In genomic region chr22:42283288-42284229, GRCh38 we compare ENCODE assay signal across 9 cellular contexts. TPM values are rescaled to one million over a fixed set of nuclear protein-coding genes. Genes with fewer than 3 reads are reported as not detected.
DNase-seq lines count a peak whose midpoint lies in the region; ATAC-seq and TF ChIP-seq lines count a peak whose summit lies in the region.
"Had no signal": no experiment of that assay in that cellular context is flagged by ENCODE, and none has a peak within 500 bp of the region (broad histone marks: within the 10 kb centered on the region; RNA-seq: fewer than 3 reads in every experiment).

No MANE protein-coding gene starts in this region.

- TF ChIP-seq CTCF in SK-N-SH (IDR thresholded peaks at IDR 0.05) (no peak), ascending aorta (IDR thresholded peaks at IDR 0.05) (no peak), GM10248 (IDR thresholded peaks at IDR 0.05; ENCODE audit: control extremely low read depth, extremely low read depth, low read depth, missing control alignments) (no peak)

- TF ChIP-seq EP300 in SK-N-SH (IDR thresholded peaks at IDR 0.05; ENCODE audit: borderline replicate concordance in 1 of 2, low read depth in 1 of 2, low read length in 1 of 2): no peak

- H3K9me3 ChIP-seq in SK-N-SH (no peaks in the 10 kb centered on the region), ascending aorta (no peaks in the 10 kb centered on the region)

- H3K36me3 Mint-ChIP-seq in immature natural killer cell: no peaks in the 10 kb centered on the region

- no peaks in the 10 kb centered on the region for H3K9me3 Mint-ChIP-seq in immature natural killer cell

- H3K4me3 Mint-ChIP-seq in immature natural killer cell: peak overlapping the region; percentile 18 to 71 (median 67)

- no peaks in the 10 kb centered on the region for H3K9me2 ChIP-seq in SK-N-SH

- H2AFZ ChIP-seq in SK-N-SH (ENCODE audit: low read depth): no peak overlapping the region

- POLR2A ChIA-PET in SK-N-SH (lab: Yijun Ruan, JAX): no interaction called here
- POLR2A ChIA-PET in GM10248 (lab: Yijun Ruan, JAX): no interaction called here

- H3K4me1 Mint-ChIP-seq in immature natural killer cell: peaks cover 13 to 20% of the 10 kb centered on the region in 2 donors

- H3K4me3 ChIP-seq in SK-N-SH (ENCODE audit: low read depth in 2 of 2, low read length in 1 of 2) (no peak overlapping the region), ascending aorta (peak overlapping the region; percentile 49 to 63)

- peaks cover 6 to 12% (median 7%) of the 10 kb centered on the region in 3 donors for H3K27me3 Mint-ChIP-seq in immature natural killer cell (ENCODE audit: low read depth in 3 of 3)

- no peak overlapping the region for H3K9ac ChIP-seq in SK-N-SH

- peak; percentile 48 for DNase-seq in SK-N-SH
- DNase-seq in ascending aorta (ENCODE audit: low spot score in 2 of 2): no peak
- DNase-seq in immature natural killer cell: peak in 2 of 3 donors; percentile 21 to 30
- DNase-seq in stimulated activated CD4-positive, alpha-beta T cell treated with anti-CD3 and anti-CD28 coated beads, TNF-alpha, amount 100 ng/mL, for 48 hours (ENCODE audit: low read depth in 3 of 3): peak in 2 of 3 donors; percentile 21 to 39
- DNase-seq in GM10248 (ENCODE audit: extremely low spot score): no peak
- no peak for DNase-seq in dedifferentiated amniotic fluid mesenchymal stem cell (ENCODE audit: extremely low spot score)

- intact Hi-C loops in ascending aorta (cut with DNase I): no loop called here

- H4K20me1 ChIP-seq in SK-N-SH (ENCODE audit: insufficient read depth): no peaks in the 10 kb centered on the region

- H3K27ac ChIP-seq in SK-N-SH (ENCODE audit: low read depth in 2 of 2, low read length in 1 of 2) (no peak overlapping the region), ascending aorta (no peak overlapping the region)
- H3K27ac ChIP-seq: C4-2B had no signal

- H3K36me3 ChIP-seq in SK-N-SH (replicated peaks in 1 of 2; ENCODE audit: control insufficient read depth in 1 of 2, insufficient read depth in 2 of 2, low read length in 1 of 2) (no peaks in the 10 kb centered on the region), ascending aorta (no peaks in the 10 kb centered on the region)

- H3K4me2 ChIP-seq in SK-N-SH: no peak overlapping the region

- H3K79me2 ChIP-seq in SK-N-SH (ENCODE audit: insufficient read depth): no peaks in the 10 kb centered on the region

- no peaks in the 10 kb centered on the region; a peak in 1 of 4 replicates for H3K4me1 ChIP-seq in SK-N-SH (ENCODE audit: control insufficient read depth in 1 of 2, insufficient read depth in 2 of 2, low read depth in 1 of 2, low read length in 1 of 2)
- peaks cover 3 to 13% of the 10 kb centered on the region in 2 donors for H3K4me1 ChIP-seq in ascending aorta

- H3F3A ChIP-seq in SK-N-SH (replicated peaks; ENCODE audit: insufficient read depth): no peaks in the 10 kb centered on the region

- CTCF ChIA-PET in SK-N-SH (lab: Yijun Ruan, JAX) (no interaction called here), GM10248 (lab: Yijun Ruan, JAX) (no interaction called here)

- no peak for ATAC-seq in SK-N-SH treated with all-trans-retinoic acid at 6 μM for 48 hours
- ATAC-seq in HG02973 (IDR thresholded peaks at IDR 0.05; ENCODE audit: unreplicated experiment): no peak

- H3K27me3 ChIP-seq in SK-N-SH (ENCODE audit: insufficient read depth) (no peaks in the 10 kb centered on the region), ascending aorta (peaks cover 6% of the 10 kb centered on the region)

- peak overlapping the region in 1 of 6 donors; percentile 50 for H3K27ac Mint-ChIP-seq in immature natural killer cell

- TF ChIP-seq RAD21 in SK-N-SH (IDR thresholded peaks at IDR 0.05; ENCODE audit: low read length): no peak

- WGBS in SK-N-SH (ENCODE audit: low lambda C conversion rate): 57% methylated on average over 31 of the region's 73 CpGs

TF ChIP-seq in SK-N-SH, 30 proteins besides CTCF, POLR2A, EP300 and RAD21 (continues in another document):
- no peak for TF ChIP-seq FOXJ3 (CRISPR knock-in tag; IDR thresholded peaks at IDR 0.05)
- TF ChIP-seq SIN3A (IDR thresholded peaks at IDR 0.05; ENCODE audit: borderline replicate concordance, low read depth, low read length): no peak
- no peak for TF ChIP-seq TCF12 (IDR thresholded peaks at IDR 0.05)
- TF ChIP-seq MEF2A (IDR thresholded peaks at IDR 0.05; ENCODE audit: borderline replicate concordance, low read depth): no peak
- no peak for TF ChIP-seq FOXM1 (IDR thresholded peaks at IDR 0.05; ENCODE audit: low read depth)
- no peak for TF ChIP-seq CHD2 (IDR thresholded peaks at IDR 0.05; ENCODE audit: low read length, partially characterized antibody)
- TF ChIP-seq YY1 (IDR thresholded peaks at IDR 0.05; ENCODE audit: low read depth): no peak
- TF ChIP-seq MAX (IDR thresholded peaks at IDR 0.05; ENCODE audit: low read depth): no peak
- TF ChIP-seq, protein P1, sequence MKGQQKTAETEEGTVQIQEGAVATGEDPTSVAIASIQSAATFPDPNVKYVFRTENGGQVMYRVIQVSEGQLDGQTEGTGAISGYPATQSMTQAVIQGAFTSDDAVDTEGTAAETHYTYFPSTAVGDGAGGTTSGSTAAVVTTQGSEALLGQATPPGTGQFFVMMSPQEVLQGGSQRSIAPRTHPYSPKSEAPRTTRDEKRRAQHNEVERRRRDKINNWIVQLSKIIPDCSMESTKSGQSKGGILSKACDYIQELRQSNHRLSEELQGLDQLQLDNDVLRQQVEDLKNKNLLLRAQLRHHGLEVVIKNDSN (IDR thresholded peaks at IDR 0.05; ENCODE audit: borderline replicate concordance, low read depth): no peak
- no peak for TF ChIP-seq ZBTB33 (IDR thresholded peaks at IDR 0.05; ENCODE audit: borderline replicate concordance, low read depth)
- TF ChIP-seq MXI1 (IDR thresholded peaks at IDR 0.05; ENCODE audit: low read depth, low read length): no peak

TF ChIP-seq in SK-N-SH treated with all-trans-retinoic acid at 6 μM for 48 hours, 23 proteins besides CTCF, POLR2A, EP300 and RAD21:
- TF ChIP-seq PPARA (CRISPR knock-in tag; IDR thresholded peaks at IDR 0.05; ENCODE audit: borderline replicate concordance) (no peak), ARNTL (CRISPR knock-in tag; IDR thresholded peaks at IDR 0.05; ENCODE audit: borderline replicate concordance, low read depth) (no peak), TCF4 (CRISPR knock-in tag; IDR thresholded peaks at IDR 0.05; ENCODE audit: borderline replicate concordance) (no peak)

RNA-seq across cellular contexts. Expression of gene TCF20, which starts 13.1 kb away (rescaled TPM):
- polyA plus RNA-seq in SK-N-SH (2012; rRNA removed): 8.5 and 9.4 TPM in 2 replicates
- polyA plus RNA-seq in SK-N-SH (2012; cell fraction: cytosol; rRNA removed): 5.1 and 7.1 TPM in 2 replicates
- 5.9 and 6.7 TPM in 2 replicates for polyA plus RNA-seq in SK-N-SH (2012; cell fraction: nucleus; rRNA removed)
- total RNA-seq in ascending aorta: 11.9 TPM
- polyA plus RNA-seq in immature natural killer cell: 1 to 10 TPM in 2 of 3 donors, under 1 TPM in 1; 0.12 to 2.4 (median 1.4) TPM

Comparison
In these comparisons a context has a peak if more than half of its experiments do, and no peak if none do; other contexts are left out.
1. DNase-seq: peak in SK-N-SH (single experiment), immature natural killer cell (2 of 3) and stimulated activated CD4-positive, alpha-beta T cell treated with anti-CD3 and anti-CD28 coated beads, TNF-alpha, amount 100 ng/mL, for 48 hours (2 of 3); none in ascending aorta (0 of 2), GM10248 (single experiment) and dedifferentiated amniotic fluid mesenchymal stem cell (single experiment).
2. H3K4me3 ChIP-seq: peak in ascending aorta (2 of 2); none in SK-N-SH (0 of 2).